ENCODE assay signal across 10 cellular contexts in genomic region chr4:185435466-185435865, GRCh38. TPM values are rescaled to one million over a fixed set of nuclear protein-coding genes. Genes with fewer than 3 reads are reported as not detected.
"Had no signal": no experiment of that assay in that cellular context is flagged by ENCODE, and none has a peak within 500 bp of the region (broad histone marks: within the 10 kb centered on the region; RNA-seq: fewer than 3 reads in every experiment).

No MANE protein-coding gene starts in this region.

- H3K4me2 ChIP-seq: KMS-11 had no signal

- H3K36me3 ChIP-seq: HAP-1 had no signal

- H2AFZ ChIP-seq: GM23248 had no signal

- H3K4me1 ChIP-seq: HAP-1 had no signal

- FAIRE-seq: HTR-8/SVneo had no signal

- ATAC-seq: HCT116 had no signal

- DNase-seq: GM23248, GOT3, H7, IMR-90, KBM-7 had no signal

- H3K9me3 ChIP-seq: HAP-1 had no signal

- H3K4me3 ChIP-seq: GM23248, HAP-1 had no signal

- H3K27ac ChIP-seq: GM23248, KMS-11 had no signal

- H3K9ac ChIP-seq: GM23248, KMS-11 had no signal

RNA-seq across cellular contexts. Expression of gene CCDC110, which starts 36.1 kb away (rescaled TPM):
- total RNA-seq: HT-29 had no signal

RNA-seq across cellular contexts. Expression of gene LRP2BP, which starts 39.7 kb away (rescaled TPM):
- total RNA-seq: GM23248 had no signal
